3 cellular contexts compared by ENCODE assay signal in the genomic region with DNA sequence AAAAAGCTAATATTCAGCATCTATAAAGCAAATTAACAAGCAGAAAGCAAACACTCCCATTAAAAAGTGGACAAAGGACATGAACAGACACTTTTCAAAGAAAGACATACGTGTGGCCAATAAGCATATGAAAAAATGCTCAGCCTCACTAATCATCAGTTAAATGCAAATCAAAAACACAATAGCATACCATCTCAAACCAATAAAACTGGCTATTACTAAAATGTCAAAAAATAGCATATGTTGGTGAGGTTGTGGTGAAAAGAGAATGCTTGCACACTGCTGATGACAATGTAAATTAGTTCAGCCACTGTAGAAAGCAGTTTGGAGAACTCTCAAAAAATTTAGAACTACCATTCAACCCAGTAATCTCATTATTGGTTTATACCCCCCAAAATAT.
"Had no signal": no experiment of that assay in that cellular context is flagged by ENCODE, and none has a peak within 500 bp of the region (broad histone marks: within the 10 kb centered on the region; RNA-seq: fewer than 3 reads in every experiment).

No MANE protein-coding gene starts in this region.

- DNase-seq: GDM1, GF-D8 had no signal

- ATAC-seq: GM12878 had no signal

- H3K4me3 ChIP-seq: GM12878 had no signal
